In genomic region chr6:111580826-111581505, GRCh38 we compare ENCODE assay signal across 12 cellular contexts. TPM values are rescaled to one million over a fixed set of nuclear protein-coding genes. Genes with fewer than 3 reads are reported as not detected.
DNase-seq lines count a peak whose midpoint lies in the region; ATAC-seq lines count a peak whose summit lies in the region.
"Had no signal": no experiment of that assay in that cellular context is flagged by ENCODE, and none has a peak within 500 bp of the region (broad histone marks: within the 10 kb centered on the region; RNA-seq: fewer than 3 reads in every experiment).

No MANE protein-coding gene starts in this region.

- peak overlapping the region; percentile 49 for H3K27ac Mint-ChIP-seq in T-helper 17 cell
- H3K27ac Mint-ChIP-seq: T-helper 2 cell treated with Interferon-gamma antibody and Interleukin-4, amounts not matched to agents 5 μg/mL and 100 μg/mL, for 36 hours; type B pancreatic cell had no signal

- DNase-seq in SIG-M5 treated with dmso at 0.1 percent for 504 hours (lab: John Stamatoyannopoulos, UW; ENCODE audit: unreplicated experiment) (peak; percentile 34), SIG-M5 (lab: John Stamatoyannopoulos, UW) (no peak), T-helper 17 cell (no peak), left cardiac atrium (peak; percentile 38), NCI-H1930 (lab: John Stamatoyannopoulos, UW) (no peak)
- DNase-seq: ACHN; activated effector memory CD4-positive, alpha-beta T cell treated with anti-CD3 and anti-CD28 coated beads, Interleukin-2, amount 50 U/mL, for 16 hours had no signal

- peak overlapping the region; percentile 36 for H3K27ac ChIP-seq in temporal lobe (ENCODE audit: low read depth, low read length)

- no peaks in the 10 kb centered on the region for H3K9me3 ChIP-seq in T-helper 17 cell (ENCODE audit: control insufficient read depth, low read length, poor library complexity, severe bottlenecking)

- H3K36me3 Mint-ChIP-seq in T-helper 17 cell (ENCODE audit: low read depth), result no peaks in the 10 kb centered on the region

- intact Hi-C loops in left cardiac atrium (cut with DNase I), result no loop called here

- no peak overlapping the region for H3K4me3 Mint-ChIP-seq in T-helper 17 cell
- H3K4me3 Mint-ChIP-seq: T-helper 2 cell treated with Interferon-gamma antibody and Interleukin-4, amounts not matched to agents 5 μg/mL and 100 μg/mL, for 36 hours; type B pancreatic cell had no signal

- peaks cover 33% of the 10 kb centered on the region for H3K4me1 Mint-ChIP-seq in T-helper 17 cell

- ATAC-seq in T-helper 17 cell (no peak), left cardiac atrium (peak; percentile 73 to 85), GM19328 (IDR thresholded peaks at IDR 0.05; ENCODE audit: unreplicated experiment) (no peak), HG03135 (IDR thresholded peaks at IDR 0.05; ENCODE audit: unreplicated experiment) (no peak)

- H3K27me3 Mint-ChIP-seq in T-helper 17 cell, result no peaks in the 10 kb centered on the region
- H3K27me3 Mint-ChIP-seq: type B pancreatic cell had no signal

RNA-seq across cellular contexts. Expression of gene TRAF3IP2, which starts 24.7 kb away (rescaled TPM):
- total RNA-seq in T-helper 17 cell (10 to 100 TPM; 19.9 to 33.5 TPM), left cardiac atrium (10 to 100 TPM; 11.2 to 13.2 TPM), temporal lobe (2.2 TPM)

Comparison
In these comparisons a context has a peak if more than half of its experiments do, and no peak if none do; other contexts are left out.
1. DNase-seq: peak in SIG-M5 treated with dmso at 0.1 percent for 504 hours (single experiment) and left cardiac atrium (single experiment); none in SIG-M5 (single experiment), T-helper 17 cell (0 of 3) and NCI-H1930 (0 of 2).
2. ATAC-seq: peak in left cardiac atrium (2 of 2); none in T-helper 17 cell (single experiment), GM19328 (single experiment) and HG03135 (single experiment).